ENCODE assay signal across 8 cellular contexts in the genomic region with DNA sequence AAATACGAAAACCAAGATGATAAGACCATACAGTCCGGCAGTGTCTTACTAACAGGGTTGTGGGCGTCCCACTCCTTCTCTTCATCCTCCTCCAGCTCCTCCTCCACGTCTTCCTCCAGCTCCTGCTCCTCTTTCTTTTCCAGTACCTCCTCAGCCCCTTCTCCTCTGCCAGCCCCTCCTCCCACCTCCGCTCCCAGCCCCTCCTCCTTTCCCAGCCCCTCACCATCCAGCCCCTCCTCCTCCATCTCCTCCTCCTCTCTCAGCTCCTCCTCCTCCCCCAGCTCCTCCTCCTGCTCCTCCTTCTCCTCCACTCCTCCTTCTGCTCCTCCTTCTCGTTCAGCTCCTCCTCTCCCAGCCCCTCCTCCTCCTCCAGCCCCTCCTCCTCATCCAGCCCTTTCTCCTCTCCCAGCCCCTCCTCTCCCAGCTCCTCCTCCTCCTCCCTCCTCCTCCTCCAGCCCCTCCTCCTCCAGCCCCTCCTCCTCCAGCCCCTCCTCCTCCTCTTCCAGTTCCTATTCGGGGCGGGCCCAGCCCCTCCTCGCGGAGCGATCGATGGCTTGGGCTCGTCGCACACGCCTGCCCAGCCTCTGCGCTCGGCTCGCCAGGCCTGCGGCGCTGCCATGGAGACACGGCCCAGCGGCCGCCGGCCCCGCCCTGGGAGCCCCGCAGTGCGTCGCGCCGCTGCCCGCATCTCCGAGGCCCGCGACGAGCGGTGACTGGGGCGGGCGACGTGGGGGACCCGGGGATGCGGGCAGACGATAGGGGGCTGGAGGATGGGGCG. TPM values are rescaled to one million over a fixed set of nuclear protein-coding genes. Genes with fewer than 3 reads are reported as not detected.
DNase-seq lines count a peak whose midpoint lies in the region; ATAC-seq and TF ChIP-seq lines count a peak whose summit lies in the region.

A gene with protein sequence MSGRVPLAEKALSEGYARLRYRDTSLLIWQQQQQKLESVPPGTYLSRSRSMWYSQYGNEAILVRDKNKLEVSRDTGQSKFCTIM (plus strand): TSS at position 654 of the 778 bp plus-strand sequence. CDS start 1,267 bp downstream, outside the sequence.

- H3K36me3 ChIP-seq in ACC112 (ENCODE audit: insufficient read depth, low read length) (no peaks in the 10 kb centered on the region; the same call in 1 of the 2 replicates), spleen (peaks cover 0 to 27% (median 4%) of the 10 kb centered on the region in 6 donors)

- H3K4me3 ChIP-seq in ACC112 (ENCODE audit: low read depth, low read length) = peak within 1 kb of the TSS; percentile 94
- H3K4me3 ChIP-seq in spleen = peak within 1 kb of the TSS; percentile 75 to 100 (median 97)

- WGBS in spleen, 5 donors = 1 to 8% (median 1%) methylated on average over 6 to 43 of the region's 43 CpGs

- ATAC-seq in GM18909 (IDR thresholded peaks at IDR 0.05; ENCODE audit: poor library complexity, unreplicated experiment) = peak; percentile 89
- ATAC-seq in HG03196 (IDR thresholded peaks at IDR 0.05; ENCODE audit: unreplicated experiment) = peak; percentile 80

- intact Hi-C loops in spleen (cut with DNase I; ENCODE audit: low total_unique reads) = no loop called here

- no peak for TF ChIP-seq CTCF in spleen (IDR thresholded peaks at IDR 0.05 in 8 of 11, conservative IDR thresholded peaks at IDR 0.05 in 3 of 11)

- TF ChIP-seq POLR2A in spleen (IDR thresholded peaks at IDR 0.05) = no peak

- H3K27me3 ChIP-seq in ACC112 (ENCODE audit: insufficient read depth, low read length) (no peaks in the 10 kb centered on the region), spleen (replicated peaks in 1 of 7) (no peaks in the 10 kb centered on the region)

- H3K27ac ChIP-seq in ACC112 (ENCODE audit: low read depth, low read length) (peak within 1 kb of the TSS; percentile 26), spleen (peak within 1 kb of the TSS; percentile 49 to 85 (median 72))

- peak within 1 kb of the TSS; percentile 93 for H2AFZ ChIP-seq in ACC112 (ENCODE audit: low read length, unreplicated experiment)

- H3K4me1 ChIP-seq in ACC112 (ENCODE audit: control insufficient read depth, insufficient read depth, low read length, unreplicated experiment) = no peaks in the 10 kb centered on the region
- peaks cover 4 to 22% (median 15%) of the 10 kb centered on the region in 6 donors for H3K4me1 ChIP-seq in spleen

- H3K79me2 ChIP-seq in ACC112 (ENCODE audit: control insufficient read depth, insufficient read depth, low read length, unreplicated experiment) = no peaks in the 10 kb centered on the region

- H3K9me3 ChIP-seq in spleen = no peaks in the 10 kb centered on the region

- DNase-seq in NCI-H345 (lab: John Stamatoyannopoulos, UW) = peak; percentile 98
- DNase-seq in activated CD4-positive, CD25-positive, alpha-beta regulatory T cell (lab: John Stamatoyannopoulos, UW) = peak; percentile 77 to 90 (median 86)
- peak; percentile 92 for DNase-seq in central memory CD4-positive, alpha-beta T cell
- peak; percentile 90 for DNase-seq in inferior parietal cortex (ENCODE audit: extremely low spot score)
- peak; percentile 100 for DNase-seq in spleen

RNA-seq across cellular contexts. Expression of the gene that starts here (rescaled TPM):
- 10 to 100 TPM in 5 of 7 donors, 1 to 10 TPM in 2; 9.5 to 13.2 (median 11.3) TPM for total RNA-seq in spleen
- 10 to 100 TPM in 1 of 3 donors, 1 to 10 TPM in 2; 6.9 to 10.2 (median 9.8) TPM for polyA plus RNA-seq in spleen

Comparison
In these comparisons a context has a peak if more than half of its experiments do, and no peak if none do; other contexts are left out.
1. Peak in every context shown above with its lines: DNase-seq, ATAC-seq, H3K4me3 ChIP-seq and H3K27ac ChIP-seq.